Comparison of ENCODE assay signal across 18 cellular contexts in the genomic region with DNA sequence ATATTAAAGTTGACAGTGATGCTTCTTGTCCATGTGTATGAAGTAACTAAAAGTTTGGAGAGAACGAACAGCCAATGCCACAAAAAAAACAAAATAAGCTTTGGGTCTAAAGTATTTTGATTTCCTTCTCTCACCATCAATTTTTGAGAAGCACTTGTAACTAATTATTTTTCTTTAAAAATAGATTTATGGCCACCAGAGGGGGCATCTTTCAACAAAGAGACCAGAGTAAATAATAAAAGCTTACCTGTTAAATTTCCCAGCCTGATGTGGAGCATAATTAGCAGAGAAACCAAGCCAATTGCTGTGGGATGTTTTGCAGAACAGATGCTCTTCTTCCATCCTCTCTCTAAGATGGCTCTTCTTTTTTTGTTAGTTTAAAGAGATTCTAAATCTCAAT. TPM values are rescaled to one million over a fixed set of nuclear protein-coding genes. Genes with fewer than 3 reads are reported as not detected.
A peak's percentile ranks its signal among the peaks of the same experiment; 100 is the strongest.
DNase-seq lines count a peak whose midpoint lies in the region; ATAC-seq and TF ChIP-seq lines count a peak whose summit lies in the region.
"Had no signal": no experiment of that assay in that cellular context is flagged by ENCODE, and none has a peak within 500 bp of the region (broad histone marks: within the 10 kb centered on the region; RNA-seq: fewer than 3 reads in every experiment).

No MANE protein-coding gene starts in this region.

- no peak overlapping the region for H2BK12ac ChIP-seq in neuronal stem cell (ENCODE audit: low read length)

- H2AK5ac ChIP-seq in neuronal stem cell (ENCODE audit: low read depth, low read length): no peak overlapping the region

- no peaks in the 10 kb centered on the region for H3K9me2 ChIP-seq in MM.1S (replicated peaks; ENCODE audit: insufficient read depth, low read length)
- no peaks in the 10 kb centered on the region for H3K9me2 ChIP-seq in neural cell (ENCODE audit: insufficient read depth, low read length)

- no peaks in the 10 kb centered on the region for H3K36me3 Mint-ChIP-seq in activated naive CD8-positive, alpha-beta T cell treated with anti-CD3 and anti-CD28 coated beads, Interleukin-2, amount 50 U/mL, for 24 hours (ENCODE audit: low read depth)
- H3K36me3 Mint-ChIP-seq: activated CD8-positive, alpha-beta memory T cell treated with anti-CD3 and anti-CD28 coated beads, Interleukin-2, amount 10 ng/mL, durations not matched to agents 7 days and 5 days had no signal

- H3K4me3 ChIP-seq in GM12864 (ENCODE audit: low read depth, low read length): no peak overlapping the region
- no peak overlapping the region for H3K4me3 ChIP-seq in MM.1S (ENCODE audit: low read length)
- H3K4me3 ChIP-seq in astrocyte of the cerebellum (ENCODE audit: low read depth, low read length): no peak overlapping the region
- H3K4me3 ChIP-seq in neural cell (ENCODE audit: low read length): no peak overlapping the region
- H3K4me3 ChIP-seq in neuronal stem cell (ENCODE audit: low read length in 2 of 2): no peak overlapping the region

- TF ChIP-seq CTCF in GM12864 (IDR thresholded peaks at IDR 0.05; ENCODE audit: low read depth, low read length, missing control alignments): peak; percentile 13
- peak; percentile 27 for TF ChIP-seq CTCF in MM.1S (IDR thresholded peaks at IDR 0.05; ENCODE audit: low read length)
- peak; percentile 15 for TF ChIP-seq CTCF in astrocyte of the cerebellum (IDR thresholded peaks at IDR 0.05; ENCODE audit: low read depth, low read length, missing control alignments)
- TF ChIP-seq CTCF in neural cell (IDR thresholded peaks at IDR 0.05; ENCODE audit: poor library complexity, severe bottlenecking): peak; percentile 33

- H3K27me3 ChIP-seq in MM.1S (replicated peaks; ENCODE audit: insufficient read depth, low read length): no peaks in the 10 kb centered on the region
- no peaks in the 10 kb centered on the region for H3K27me3 ChIP-seq in neural cell (ENCODE audit: insufficient read depth, low read depth, low read length)
- no peaks in the 10 kb centered on the region for H3K27me3 ChIP-seq in neuronal stem cell (ENCODE audit: control insufficient read depth in 3 of 3, insufficient read depth in 3 of 3, low read depth in 1 of 3, low read length in 3 of 3)

- no peak for TF ChIP-seq EP300 in neural cell (conservative IDR thresholded peaks at IDR 0.05; ENCODE audit: poor library complexity, severe bottlenecking)

- no peak overlapping the region for H2BK5ac ChIP-seq in neuronal stem cell (ENCODE audit: low read length)

- no peak overlapping the region for H3K14ac ChIP-seq in neuronal stem cell (ENCODE audit: low read length)

- H3F3A ChIP-seq in MM.1S (ENCODE audit: insufficient read depth, low read length): no peaks in the 10 kb centered on the region
- no peaks in the 10 kb centered on the region for H3F3A ChIP-seq in neural cell (ENCODE audit: insufficient read depth, low read length, poor library complexity, severe bottlenecking)

- H3K79me1 ChIP-seq in neuronal stem cell (ENCODE audit: low read depth, low read length): no peaks in the 10 kb centered on the region

- no peaks in the 10 kb centered on the region for H3K79me2 ChIP-seq in MM.1S (ENCODE audit: low read length)
- no peaks in the 10 kb centered on the region for H3K79me2 ChIP-seq in neural cell (replicated peaks; ENCODE audit: insufficient read depth, low read length)

- H2BK15ac ChIP-seq in neuronal stem cell (ENCODE audit: low read length): no peak overlapping the region

- H3K9me3 Mint-ChIP-seq in activated naive CD8-positive, alpha-beta T cell treated with anti-CD3 and anti-CD28 coated beads, Interleukin-2, amount 50 U/mL, for 24 hours: no peaks in the 10 kb centered on the region
- H3K9me3 Mint-ChIP-seq: stimulated activated naive CD8-positive, alpha-beta T cell treated with anti-CD3 and anti-CD28 coated beads, Interleukin-15, Interleukin-2, amounts not matched to agents 100 ng/mL and 50 ng/mL, for 24 hours had no signal

- WGBS in neuronal stem cell (ENCODE audit: extremely low coverage in 2 of 2, insufficient read length in 2 of 2, insufficient replicate concordance in 1 of 2), 2 donors: no CpG with 5 or more reads among the region's 1 CpG

- H3K27ac ChIP-seq in MM.1S (ENCODE audit: low read length) (no peak overlapping the region), neural cell (ENCODE audit: low read length) (no peak overlapping the region), neuronal stem cell (replicated peaks; ENCODE audit: low read length) (no peak overlapping the region)

- no peak overlapping the region for H3K4me3 Mint-ChIP-seq in activated naive CD8-positive, alpha-beta T cell treated with anti-CD3 and anti-CD28 coated beads, Interleukin-2, amount 50 U/mL, for 24 hours
- H3K4me3 Mint-ChIP-seq: activated CD8-positive, alpha-beta memory T cell treated with anti-CD3 and anti-CD28 coated beads, Interleukin-2, amount 10 ng/mL, durations not matched to agents 7 days and 5 days; stimulated activated naive CD8-positive, alpha-beta T cell treated with anti-CD3 and anti-CD28 coated beads, Interleukin-15, Interleukin-2, amounts not matched to agents 100 ng/mL and 50 ng/mL, for 24 hours had no signal

- H3K27ac Mint-ChIP-seq in activated naive CD8-positive, alpha-beta T cell treated with anti-CD3 and anti-CD28 coated beads, Interleukin-2, amount 50 U/mL, for 24 hours: no peak overlapping the region
- H3K27ac Mint-ChIP-seq: activated CD8-positive, alpha-beta memory T cell treated with anti-CD3 and anti-CD28 coated beads, Interleukin-2, amount 10 ng/mL, durations not matched to agents 7 days and 5 days; stimulated activated naive CD8-positive, alpha-beta T cell treated with anti-CD3 and anti-CD28 coated beads, Interleukin-15, Interleukin-2, amounts not matched to agents 100 ng/mL and 50 ng/mL, for 24 hours had no signal

- no peaks in the 10 kb centered on the region for H4K20me1 ChIP-seq in MM.1S (ENCODE audit: insufficient read depth, low read length)
- H4K20me1 ChIP-seq in neural cell (ENCODE audit: insufficient read depth): no peaks in the 10 kb centered on the region

- H3K4me2 ChIP-seq in MM.1S (ENCODE audit: low read depth, low read length) (no peak overlapping the region), neural cell (ENCODE audit: low read length) (no peak overlapping the region), neuronal stem cell (ENCODE audit: insufficient read depth, low read length, poor library complexity, severe bottlenecking) (no peak overlapping the region)

- TF ChIP-seq RAD21 in neural cell (conservative IDR thresholded peaks at IDR 0.05): peak; percentile 56

- in situ Hi-C loops in astrocyte of the cerebellum (cut with HindIII; ENCODE audit: low sequenced_read_pairs): no loop called here

- no peak overlapping the region for H2BK120ac ChIP-seq in neuronal stem cell (ENCODE audit: low read depth, low read length)

- no peaks in the 10 kb centered on the region for H3K36me3 ChIP-seq in MM.1S (replicated peaks; ENCODE audit: insufficient read depth, low read length)
- no peaks in the 10 kb centered on the region for H3K36me3 ChIP-seq in neural cell (ENCODE audit: insufficient read depth, low read length)
- no peaks in the 10 kb centered on the region for H3K36me3 ChIP-seq in neuronal stem cell (replicated peaks in 1 of 2; ENCODE audit: control insufficient read depth in 2 of 2, insufficient read depth in 2 of 2, low read length in 2 of 2)

- no peak for ATAC-seq in activated naive CD8-positive, alpha-beta T cell treated with anti-CD3 and anti-CD28 coated beads, Interleukin-2, amount 50 U/mL, for 24 hours
- ATAC-seq: activated CD8-positive, alpha-beta memory T cell treated with anti-CD3 and anti-CD28 coated beads, Interleukin-2, amount 10 ng/mL, durations not matched to agents 7 days and 5 days; left lobe of liver had no signal

- H3K9ac ChIP-seq in MM.1S (ENCODE audit: low read length): no peak overlapping the region
- H3K9ac ChIP-seq in neural cell (ENCODE audit: low read length): no peak overlapping the region
- no peak overlapping the region for H3K9ac ChIP-seq in neuronal stem cell (ENCODE audit: low read depth, low read length, poor library complexity)

- H3K4me1 ChIP-seq in MM.1S (ENCODE audit: low read length) (no peaks in the 10 kb centered on the region), neuronal stem cell (ENCODE audit: control insufficient read depth in 2 of 2, insufficient read depth in 1 of 2, low read depth in 1 of 2, low read length in 2 of 2) (peaks cover 0 to 6% of the 10 kb centered on the region in 2 donors)

- H3K4me1 Mint-ChIP-seq in activated naive CD8-positive, alpha-beta T cell treated with anti-CD3 and anti-CD28 coated beads, Interleukin-2, amount 50 U/mL, for 24 hours: no peaks in the 10 kb centered on the region
- H3K4me1 Mint-ChIP-seq: activated CD8-positive, alpha-beta memory T cell treated with anti-CD3 and anti-CD28 coated beads, Interleukin-2, amount 10 ng/mL, durations not matched to agents 7 days and 5 days had no signal

- H4K91ac ChIP-seq in neuronal stem cell (ENCODE audit: low read depth, low read length, poor library complexity): no peak overlapping the region

- H3K27me3 Mint-ChIP-seq in activated naive CD8-positive, alpha-beta T cell treated with anti-CD3 and anti-CD28 coated beads, Interleukin-2, amount 50 U/mL, for 24 hours: no peaks in the 10 kb centered on the region
- H3K27me3 Mint-ChIP-seq: activated CD8-positive, alpha-beta memory T cell treated with anti-CD3 and anti-CD28 coated beads, Interleukin-2, amount 10 ng/mL, durations not matched to agents 7 days and 5 days; stimulated activated naive CD8-positive, alpha-beta T cell treated with anti-CD3 and anti-CD28 coated beads, Interleukin-15, Interleukin-2, amounts not matched to agents 100 ng/mL and 50 ng/mL, for 24 hours had no signal

- no peak overlapping the region for H4K8ac ChIP-seq in neuronal stem cell (ENCODE audit: low read depth, low read length)

- no peak overlapping the region for H2AFZ ChIP-seq in MM.1S (ENCODE audit: low read length)
- no peak overlapping the region for H2AFZ ChIP-seq in neural cell (ENCODE audit: low read depth, low read length)
- H2AFZ ChIP-seq in neuronal stem cell (ENCODE audit: low read length): no peak overlapping the region

- H3K4ac ChIP-seq in neuronal stem cell (ENCODE audit: low read length): no peak overlapping the region

- DNase-seq in GM12864 (ENCODE audit: low read depth) (no peak), MM.1S (no peak), astrocyte of the cerebellum (ENCODE audit: low read depth) (peak; percentile 11), neuronal stem cell (ENCODE audit: low spot score) (no peak), cerebellum (ENCODE audit: low spot score) (no peak)
- DNase-seq in activated naive CD8-positive, alpha-beta T cell treated with anti-CD3 and anti-CD28 coated beads, Interleukin-2, amount 50 U/mL, for 24 hours: no peak
- DNase-seq: activated CD8-positive, alpha-beta memory T cell treated with anti-CD3 and anti-CD28 coated beads, Interleukin-2, amount 10 ng/mL, durations not matched to agents 7 days and 5 days; DMS79; effector CD4-positive, alpha-beta T cell; occipital lobe; stimulated activated CD4-positive, alpha-beta T cell treated with anti-CD3 and anti-CD28 coated beads, Interleukin-1b, Interleukin-23, amount 100 ng/mL, for 48 hours; T1000 had no signal

- H3K23ac ChIP-seq in neuronal stem cell (ENCODE audit: low read depth, low read length, poor library complexity): no peak overlapping the region

- H3K9me3 ChIP-seq in MM.1S (replicated peaks; ENCODE audit: insufficient read depth, low read length) (no peaks in the 10 kb centered on the region), neural cell (ENCODE audit: low read length) (no peaks in the 10 kb centered on the region), neuronal stem cell (replicated peaks in 1 of 2; ENCODE audit: control insufficient read depth in 2 of 2, insufficient read depth in 1 of 2, low read depth in 1 of 2, low read length in 2 of 2) (no peaks in the 10 kb centered on the region)

- H3K18ac ChIP-seq in neuronal stem cell (ENCODE audit: low read length): no peak overlapping the region

RNA-seq across cellular contexts. Expression of gene LINC00305, which starts 29.0 kb away (rescaled TPM):
- polyA plus RNA-seq in neural cell: not detected in 2 replicates
- polyA minus RNA-seq in neural cell: not detected in 2 replicates
- not detected for polyA plus RNA-seq in neuronal stem cell (2013, experiment 1 of 2)
- polyA plus RNA-seq in neuronal stem cell (2013, experiment 2 of 2): not detected
- not detected for total RNA-seq in cerebellum
- total RNA-seq: activated CD8-positive, alpha-beta memory T cell treated with anti-CD3 and anti-CD28 coated beads, Interleukin-2, amount 10 ng/mL, durations not matched to agents 7 days and 5 days; glomerular endothelial cell; left lobe of liver; M059J; occipital lobe had no signal
- polyA plus RNA-seq: adipose tissue had no signal
